8 cellular contexts compared by ENCODE assay signal in the genomic region with DNA sequence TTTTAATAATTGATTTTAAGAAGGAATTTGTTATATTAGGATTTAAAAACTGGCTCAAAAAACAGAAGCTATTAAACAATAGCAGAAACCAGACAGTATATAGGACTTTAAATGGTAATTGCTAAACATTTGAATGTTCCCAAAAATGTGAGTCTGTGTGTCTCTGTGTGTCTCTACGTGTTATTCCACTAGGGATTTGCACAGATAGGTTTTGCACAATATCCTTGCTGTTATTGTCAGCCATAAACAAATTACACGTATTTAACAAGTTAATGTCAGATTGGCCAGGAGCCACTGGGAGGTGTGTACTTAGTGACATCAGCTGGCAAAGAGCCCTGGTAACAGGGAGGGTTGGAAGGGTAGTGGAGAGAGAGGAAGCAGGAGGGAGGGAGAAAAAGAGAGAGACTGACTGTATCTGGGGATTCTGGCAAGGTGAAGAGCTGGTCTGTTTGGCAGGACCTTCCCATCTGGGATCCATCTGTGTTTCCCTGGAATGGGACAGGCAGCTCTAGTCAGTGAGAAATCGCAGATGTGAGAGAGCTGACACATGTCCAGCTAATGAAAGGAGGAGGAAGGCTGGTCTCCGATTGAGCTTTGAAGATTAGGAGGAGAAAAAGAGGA.
DNase-seq lines count a peak whose midpoint lies in the region; TF ChIP-seq lines count a peak whose summit lies in the region.

No MANE protein-coding gene starts in this region.

- intact Hi-C loops in cardiac septum (cut with DNase I), result no loop called here

- peak overlapping the region; percentile 29 for H3K4me3 ChIP-seq in WI38 (ENCODE audit: low read depth, low read length)

- no peak for TF ChIP-seq CTCF in WI38 (IDR thresholded peaks at IDR 0.05; ENCODE audit: low read depth, low read length)
- TF ChIP-seq CTCF in GM10248 (IDR thresholded peaks at IDR 0.05; ENCODE audit: control extremely low read depth, extremely low read depth, low read depth, missing control alignments), result no peak

- DNase-seq in D341Med (ENCODE audit: low spot score) (peak; percentile 80), NCI-H1930 (lab: John Stamatoyannopoulos, UW) (peak; percentile 84 to 92), cardiac septum (ENCODE audit: low spot score) (peak; percentile 79), renal cortical epithelial cell (ENCODE audit: low read depth) (peak; percentile 87), GM10248 (ENCODE audit: extremely low spot score) (no peak), foreskin melanocyte (no peak)
- no peak for DNase-seq in activated naive CD4-positive, alpha-beta T cell treated with Interleukin-2 at 50 U/mL for 16 hours

- POLR2A ChIA-PET in GM10248 (lab: Yijun Ruan, JAX), result no interaction called here

- CTCF ChIA-PET in GM10248 (lab: Yijun Ruan, JAX), result interaction anchor here (1.0 to 1.7 kb wide), 5 partner anchors 10 to 26 kb away, joined by 3 to 5 read pairs (median 3); no protein-coding TSS in a partner anchor

Comparison
In these comparisons a context has a peak if more than half of its experiments do, and no peak if none do; other contexts are left out.
1. DNase-seq: peak in D341Med (single experiment), NCI-H1930 (2 of 2), cardiac septum (single experiment) and renal cortical epithelial cell (single experiment); none in activated naive CD4-positive, alpha-beta T cell treated with Interleukin-2 at 50 U/mL for 16 hours (single experiment), GM10248 (single experiment) and foreskin melanocyte (single experiment).